In genomic region chr9:122946486-122947003, GRCh38 we compare ENCODE assay signal across 1 cellular context.
TF ChIP-seq lines count a peak whose summit lies in the region.

No MANE protein-coding gene starts in this region.

TF ChIP-seq in endothelial cell of umbilical vein, 7 proteins besides CTCF, POLR2A, EP300 and RAD21 (continued from another document):
- no peak for TF ChIP-seq FOS (IDR thresholded peaks at IDR 0.05; ENCODE audit: borderline replicate concordance, insufficient read depth, low read length)
- TF ChIP-seq POLR2AphosphoS5 (IDR thresholded peaks at IDR 0.05; ENCODE audit: insufficient read depth, low read depth, low read length), result no peak
- no peak for TF ChIP-seq MYC (IDR thresholded peaks at IDR 0.05; ENCODE audit: low read depth, low read length)
- no peak for TF ChIP-seq EZH2 (IDR thresholded peaks at IDR 0.05; ENCODE audit: borderline replicate concordance, low read depth, low read length, severe bottlenecking)
